ENCODE assay signal across 16 cellular contexts in the genomic region with DNA sequence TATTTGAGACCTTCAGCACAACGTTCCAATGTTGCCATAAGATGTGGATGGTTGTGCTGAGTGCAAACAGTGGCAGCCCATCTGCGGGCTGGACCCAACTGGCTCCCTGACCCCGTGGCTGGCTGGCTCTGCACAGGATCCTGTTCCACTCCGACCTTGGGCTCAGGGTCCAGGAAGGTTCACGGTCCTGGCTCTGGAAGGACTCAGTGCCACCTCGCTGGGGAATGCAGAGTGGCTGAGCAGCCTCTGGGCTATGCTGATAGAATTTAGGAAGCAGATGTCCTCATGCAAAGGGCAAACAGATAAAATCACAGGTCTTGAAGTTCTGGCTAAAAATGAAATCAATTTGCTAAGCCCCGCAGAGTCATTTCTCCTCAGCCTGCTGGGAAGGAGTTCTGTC.
A peak's percentile ranks its signal among the peaks of the same experiment; 100 is the strongest.
DNase-seq lines count a peak whose midpoint lies in the region; ATAC-seq lines count a peak whose summit lies in the region.
"Had no signal": no experiment of that assay in that cellular context is flagged by ENCODE, and none has a peak within 500 bp of the region (broad histone marks: within the 10 kb centered on the region; RNA-seq: fewer than 3 reads in every experiment).

No MANE protein-coding gene starts in this region.

- peak overlapping the region; percentile 24 for H3K27ac Mint-ChIP-seq in activated T-cell treated with anti-CD3 and anti-CD28 coated beads, Interleukin-2, amount 50 U/mL, for 24 hours
- H3K27ac Mint-ChIP-seq in effector memory CD8-positive, alpha-beta T cell = peak overlapping the region; percentile 68 to 90
- peak overlapping the region in 8 of 10 donors; percentile 4 to 89 (median 59) for H3K27ac Mint-ChIP-seq in naive thymus-derived CD8-positive, alpha-beta T cell
- peak overlapping the region in 1 of 2 donors; percentile 59 for H3K27ac Mint-ChIP-seq in stimulated activated naive CD8-positive, alpha-beta T cell treated with anti-CD3 and anti-CD28 coated beads, Interleukin-15, amount 100 ng/mL, for 72 hours
- H3K27ac Mint-ChIP-seq: HFFc6 had no signal

- H3K27me3 Mint-ChIP-seq in activated T-cell treated with anti-CD3 and anti-CD28 coated beads, Interleukin-2, amount 50 U/mL, for 24 hours = no peaks in the 10 kb centered on the region
- no peaks in the 10 kb centered on the region for H3K27me3 Mint-ChIP-seq in effector memory CD8-positive, alpha-beta T cell
- H3K27me3 Mint-ChIP-seq in naive thymus-derived CD8-positive, alpha-beta T cell = no peaks in the 10 kb centered on the region
- no peaks in the 10 kb centered on the region for H3K27me3 Mint-ChIP-seq in stimulated activated naive CD8-positive, alpha-beta T cell treated with anti-CD3 and anti-CD28 coated beads, Interleukin-15, amount 100 ng/mL, for 72 hours

- POLR2A ChIA-PET in naive thymus-derived CD8-positive, alpha-beta T cell (lab: Charles Lee) = no interaction called here

- H3K36me3 Mint-ChIP-seq in activated T-cell treated with anti-CD3 and anti-CD28 coated beads, Interleukin-2, amount 50 U/mL, for 24 hours (ENCODE audit: low read depth) = peaks cover 95% of the 10 kb centered on the region
- H3K36me3 Mint-ChIP-seq in effector memory CD8-positive, alpha-beta T cell (ENCODE audit: insufficient read depth) = peaks cover 86% of the 10 kb centered on the region
- peaks cover 18 to 89% (median 40%) of the 10 kb centered on the region in 3 donors for H3K36me3 Mint-ChIP-seq in naive thymus-derived CD8-positive, alpha-beta T cell

- DNase-seq in activated T-cell treated with anti-CD3 and anti-CD28 coated beads, Interleukin-2, amount 50 U/mL, for 24 hours = no peak
- DNase-seq in activated T-cell treated with anti-CD3 and anti-CD28 coated beads, Interleukin-2, amount 50 U/mL, for 1 hour = no peak
- DNase-seq in SK-N-DZ (ENCODE audit: low spot score) (peak; percentile 44), NCI-H187 treated with DMSO at 0.1 percent for 48 hours (lab: John Stamatoyannopoulos, UW) (no peak)
- no peak for DNase-seq in effector memory CD8-positive, alpha-beta T cell
- no peak for DNase-seq in naive thymus-derived CD8-positive, alpha-beta T cell
- DNase-seq in stimulated activated naive CD8-positive, alpha-beta T cell treated with anti-CD3 and anti-CD28 coated beads, Interleukin-15, amount 100 ng/mL, for 72 hours = no peak
- DNase-seq: 8988T, DMS 273 treated with DMSO at 0.1 percent for 48 hours, HFFc6, MG63, NCI-H1092 treated with DMSO at 0.1 percent for 48 hours, NCI-H1694 treated with DMSO at 0.1 percent for 48 hours, NCI-H69, PC-9 had no signal

- peaks cover 11% of the 10 kb centered on the region for H3K4me1 Mint-ChIP-seq in activated T-cell treated with anti-CD3 and anti-CD28 coated beads, Interleukin-2, amount 50 U/mL, for 24 hours (ENCODE audit: low read depth)
- H3K4me1 Mint-ChIP-seq in effector memory CD8-positive, alpha-beta T cell (ENCODE audit: low read depth in 2 of 2) = peaks cover 12 to 32% of the 10 kb centered on the region in 2 donors
- peaks cover 17 to 42% (median 21%) of the 10 kb centered on the region in 4 donors for H3K4me1 Mint-ChIP-seq in naive thymus-derived CD8-positive, alpha-beta T cell
- peaks cover 30% of the 10 kb centered on the region for H3K4me1 Mint-ChIP-seq in stimulated activated naive CD8-positive, alpha-beta T cell treated with anti-CD3 and anti-CD28 coated beads, Interleukin-15, amount 100 ng/mL, for 72 hours

- H3K4me3 Mint-ChIP-seq in activated T-cell treated with anti-CD3 and anti-CD28 coated beads, Interleukin-2, amount 50 U/mL, for 24 hours = no peak overlapping the region
- H3K4me3 Mint-ChIP-seq in effector memory CD8-positive, alpha-beta T cell = no peak overlapping the region
- H3K4me3 Mint-ChIP-seq in naive thymus-derived CD8-positive, alpha-beta T cell = no peak overlapping the region
- H3K4me3 Mint-ChIP-seq in stimulated activated naive CD8-positive, alpha-beta T cell treated with anti-CD3 and anti-CD28 coated beads, Interleukin-15, amount 100 ng/mL, for 72 hours = no peak overlapping the region
- H3K4me3 Mint-ChIP-seq: HFFc6 had no signal

- no peaks in the 10 kb centered on the region for H3K9me3 Mint-ChIP-seq in activated T-cell treated with anti-CD3 and anti-CD28 coated beads, Interleukin-2, amount 50 U/mL, for 24 hours
- no peaks in the 10 kb centered on the region for H3K9me3 Mint-ChIP-seq in effector memory CD8-positive, alpha-beta T cell
- H3K9me3 Mint-ChIP-seq in naive thymus-derived CD8-positive, alpha-beta T cell = no peaks in the 10 kb centered on the region
- H3K9me3 Mint-ChIP-seq in stimulated activated naive CD8-positive, alpha-beta T cell treated with anti-CD3 and anti-CD28 coated beads, Interleukin-15, amount 100 ng/mL, for 72 hours = no peaks in the 10 kb centered on the region
- H3K9me3 Mint-ChIP-seq: HFFc6 had no signal

- ATAC-seq in effector memory CD8-positive, alpha-beta T cell (replicated peaks) = no peak
- ATAC-seq in naive thymus-derived CD8-positive, alpha-beta T cell = no peak
- ATAC-seq in GM18907 (IDR thresholded peaks at IDR 0.05; ENCODE audit: unreplicated experiment) = no peak
- ATAC-seq in stimulated activated naive CD8-positive, alpha-beta T cell treated with anti-CD3 and anti-CD28 coated beads, Interleukin-15, amount 100 ng/mL, for 72 hours = no peak
